1 cellular context compared by ENCODE assay signal in genomic region chr16:57299719-57300386, GRCh38.
TF ChIP-seq lines count a peak whose summit lies in the region.

No MANE protein-coding gene starts in this region.

TF ChIP-seq in HEK293, 187 proteins besides CTCF, POLR2A, EP300 and RAD21 (continued from another document and continues in another):
- TF ChIP-seq ZNF274 (IDR thresholded peaks at IDR 0.05; ENCODE audit: low read length) (no peak), ZNF274 (tag by site-specific recombination; IDR thresholded peaks at IDR 0.05; ENCODE audit: borderline replicate concordance) (no peak), ZNF211 (tag by site-specific recombination; IDR thresholded peaks at IDR 0.05; ENCODE audit: low read depth) (no peak), ZNF155 (tag by site-specific recombination; IDR thresholded peaks at IDR 0.05) (no peak), ZNF335 (tag by site-specific recombination; conservative IDR thresholded peaks at IDR 0.05) (peak; percentile 93), GLI4 (tag by site-specific recombination; IDR thresholded peaks at IDR 0.05) (no peak), SALL2 (tag by site-specific recombination; IDR thresholded peaks at IDR 0.05; ENCODE audit: borderline replicate concordance) (no peak), MZF1 (tag by site-specific recombination; IDR thresholded peaks at IDR 0.05; ENCODE audit: borderline replicate concordance) (peak; percentile 89; the same call in 1 of the 2 replicates), ZNF157 (tag by site-specific recombination; IDR thresholded peaks at IDR 0.05) (no peak), ZNF423 (tag by site-specific recombination; IDR thresholded peaks at IDR 0.05) (no peak), ZNF510 (tag by site-specific recombination; IDR thresholded peaks at IDR 0.05; ENCODE audit: insufficient replicate concordance) (peak; percentile 56), ZSCAN16 (tag by site-specific recombination; IDR thresholded peaks at IDR 0.05) (no peak), ZNF394 (tag by site-specific recombination; IDR thresholded peaks at IDR 0.05; ENCODE audit: borderline replicate concordance) (0 out of 2 replicates have a peak, but pooled peaks have one; percentile 10), ZNF747 (tag by site-specific recombination; IDR thresholded peaks at IDR 0.05) (no peak), ZNF621 (tag by site-specific recombination; IDR thresholded peaks at IDR 0.05) (no peak), ZNF654 (tag by site-specific recombination; IDR thresholded peaks at IDR 0.05; ENCODE audit: low read depth) (no peak), TRIM28 (IDR thresholded peaks at IDR 0.05; ENCODE audit: borderline replicate concordance, low read length) (peak; percentile 59; the same call in 1 of the 2 replicates), ZNF266 (tag by site-specific recombination; IDR thresholded peaks at IDR 0.05; ENCODE audit: low read depth) (no peak), ZNF629 (tag by site-specific recombination; IDR thresholded peaks at IDR 0.05) (peak; percentile 72), ZNF785 (tag by site-specific recombination; IDR thresholded peaks at IDR 0.05) (no peak), ZNF121 (tag by site-specific recombination; IDR thresholded peaks at IDR 0.05) (no peak), ZNF626 (tag by site-specific recombination; IDR thresholded peaks at IDR 0.05) (no peak), ZFP37 (tag by site-specific recombination; IDR thresholded peaks at IDR 0.05) (no peak), ZIC2 (tag by site-specific recombination; IDR thresholded peaks at IDR 0.05) (no peak), GLIS1 (tag by site-specific recombination; IDR thresholded peaks at IDR 0.05) (peak; percentile 51; the same call in 1 of the 2 replicates), ZNF776 (tag by site-specific recombination; IDR thresholded peaks at IDR 0.05; ENCODE audit: borderline replicate concordance) (no peak), ZNF561 (tag by site-specific recombination; IDR thresholded peaks at IDR 0.05; ENCODE audit: borderline replicate concordance) (peak; percentile 82), KLF9 (tag by site-specific recombination; IDR thresholded peaks at IDR 0.05; ENCODE audit: low read depth) (no peak), HOXD13 (CRISPR knock-in tag; IDR thresholded peaks at IDR 0.05; ENCODE audit: borderline replicate concordance) (no peak), ZNF18 (tag by site-specific recombination; IDR thresholded peaks at IDR 0.05) (peak; percentile 39; the same call in 1 of the 2 replicates), ZBTB10 (tag by site-specific recombination; IDR thresholded peaks at IDR 0.05) (peak; percentile 18; the same call in 1 of the 2 replicates), ZBTB20 (tag by site-specific recombination; IDR thresholded peaks at IDR 0.05) (peak; percentile 78; the same call in 1 of the 2 replicates), KLF16 (tag by site-specific recombination; IDR thresholded peaks at IDR 0.05) (peak; percentile 46; the same call in 1 of the 2 replicates), ZNF791 (tag by site-specific recombination; IDR thresholded peaks at IDR 0.05) (no peak), ZNF214 (tag by site-specific recombination; IDR thresholded peaks at IDR 0.05; ENCODE audit: borderline replicate concordance) (0 out of 2 replicates have a peak, but pooled peaks have one; percentile 17), ZSCAN30 (tag by site-specific recombination; IDR thresholded peaks at IDR 0.05) (peak; percentile 90), ZBTB21 (tag by site-specific recombination; IDR thresholded peaks at IDR 0.05) (no peak; the same call in 1 of the 2 replicates), ZNF514 (tag by site-specific recombination; IDR thresholded peaks at IDR 0.05) (no peak), ZNF830 (tag by site-specific recombination; IDR thresholded peaks at IDR 0.05; ENCODE audit: low read depth) (no peak), YY2 (tag by site-specific recombination; IDR thresholded peaks at IDR 0.05) (no peak), ZNF529 (tag by site-specific recombination; IDR thresholded peaks at IDR 0.05; ENCODE audit: insufficient replicate concordance) (no peak), GLIS2 (tag by site-specific recombination; IDR thresholded peaks at IDR 0.05) (no peak), ZNF639 (tag by site-specific recombination; IDR thresholded peaks at IDR 0.05) (no peak)
- TF ChIP-seq, protein P1, sequence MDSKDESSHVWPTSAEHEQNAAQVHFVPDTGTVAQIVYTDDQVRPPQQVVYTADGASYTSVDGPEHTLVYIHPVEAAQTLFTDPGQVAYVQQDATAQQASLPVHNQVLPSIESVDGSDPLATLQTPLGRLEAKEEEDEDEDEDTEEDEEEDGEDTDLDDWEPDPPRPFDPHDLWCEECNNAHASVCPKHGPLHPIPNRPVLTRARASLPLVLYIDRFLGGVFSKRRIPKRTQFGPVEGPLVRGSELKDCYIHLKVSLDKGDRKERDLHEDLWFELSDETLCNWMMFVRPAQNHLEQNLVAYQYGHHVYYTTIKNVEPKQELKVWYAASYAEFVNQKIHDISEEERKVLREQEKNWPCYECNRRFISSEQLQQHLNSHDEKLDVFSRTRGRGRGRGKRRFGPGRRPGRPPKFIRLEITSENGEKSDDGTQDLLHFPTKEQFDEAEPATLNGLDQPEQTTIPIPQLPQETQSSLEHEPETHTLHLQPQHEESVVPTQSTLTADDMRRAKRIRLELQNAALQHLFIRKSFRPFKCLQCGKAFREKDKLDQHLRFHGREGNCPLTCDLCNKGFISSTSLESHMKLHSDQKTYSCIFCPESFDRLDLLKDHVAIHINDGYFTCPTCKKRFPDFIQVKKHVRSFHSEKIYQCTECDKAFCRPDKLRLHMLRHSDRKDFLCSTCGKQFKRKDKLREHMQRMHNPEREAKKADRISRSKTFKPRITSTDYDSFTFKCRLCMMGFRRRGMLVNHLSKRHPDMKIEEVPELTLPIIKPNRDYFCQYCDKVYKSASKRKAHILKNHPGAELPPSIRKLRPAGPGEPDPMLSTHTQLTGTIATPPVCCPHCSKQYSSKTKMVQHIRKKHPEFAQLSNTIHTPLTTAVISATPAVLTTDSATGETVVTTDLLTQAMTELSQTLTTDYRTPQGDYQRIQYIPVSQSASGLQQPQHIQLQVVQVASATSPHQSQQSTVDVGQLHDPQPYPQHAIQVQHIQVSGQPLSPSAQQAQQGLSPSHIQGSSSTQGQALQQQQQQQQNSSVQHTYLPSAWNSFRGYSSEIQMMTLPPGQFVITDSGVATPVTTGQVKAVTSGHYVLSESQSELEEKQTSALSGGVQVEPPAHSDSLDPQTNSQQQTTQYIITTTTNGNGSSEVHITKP (tag by site-specific recombination; IDR thresholded peaks at IDR 0.05), result no peak
- TF ChIP-seq, protein P2, sequence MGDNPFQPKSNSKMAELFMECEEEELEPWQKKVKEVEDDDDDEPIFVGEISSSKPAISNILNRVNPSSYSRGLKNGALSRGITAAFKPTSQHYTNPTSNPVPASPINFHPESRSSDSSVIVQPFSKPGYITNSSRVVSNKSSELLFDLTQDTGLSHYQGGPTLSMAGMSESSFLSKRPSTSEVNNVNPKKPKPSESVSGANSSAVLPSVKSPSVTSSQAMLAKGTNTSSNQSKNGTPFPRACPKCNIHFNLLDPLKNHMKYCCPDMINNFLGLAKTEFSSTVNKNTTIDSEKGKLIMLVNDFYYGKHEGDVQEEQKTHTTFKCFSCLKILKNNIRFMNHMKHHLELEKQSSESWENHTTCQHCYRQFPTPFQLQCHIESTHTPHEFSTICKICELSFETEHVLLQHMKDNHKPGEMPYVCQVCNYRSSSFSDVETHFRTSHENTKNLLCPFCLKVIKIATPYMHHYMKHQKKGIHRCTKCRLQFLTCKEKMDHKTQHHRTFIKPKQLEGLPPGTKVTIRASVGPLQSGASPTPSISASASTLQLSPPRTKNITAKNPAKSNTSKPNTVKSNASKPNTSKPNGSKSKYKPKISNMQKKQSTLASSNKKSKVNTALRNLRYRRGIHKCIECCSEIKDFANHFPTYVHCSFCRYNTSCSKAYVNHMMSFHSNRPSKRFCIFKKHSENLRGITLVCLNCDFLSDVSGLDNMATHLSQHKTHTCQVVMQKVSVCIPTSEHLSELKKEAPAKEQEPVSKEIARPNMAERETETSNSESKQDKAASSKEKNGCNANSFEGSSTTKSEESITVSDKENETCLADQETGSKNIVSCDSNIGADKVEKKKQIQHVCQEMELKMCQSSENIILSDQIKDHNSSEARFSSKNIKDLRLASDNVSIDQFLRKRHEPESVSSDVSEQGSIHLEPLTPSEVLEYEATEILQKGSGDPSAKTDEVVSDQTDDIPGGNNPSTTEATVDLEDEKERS (tag by site-specific recombination; IDR thresholded peaks at IDR 0.05), result no peak
- TF ChIP-seq, protein P3, sequence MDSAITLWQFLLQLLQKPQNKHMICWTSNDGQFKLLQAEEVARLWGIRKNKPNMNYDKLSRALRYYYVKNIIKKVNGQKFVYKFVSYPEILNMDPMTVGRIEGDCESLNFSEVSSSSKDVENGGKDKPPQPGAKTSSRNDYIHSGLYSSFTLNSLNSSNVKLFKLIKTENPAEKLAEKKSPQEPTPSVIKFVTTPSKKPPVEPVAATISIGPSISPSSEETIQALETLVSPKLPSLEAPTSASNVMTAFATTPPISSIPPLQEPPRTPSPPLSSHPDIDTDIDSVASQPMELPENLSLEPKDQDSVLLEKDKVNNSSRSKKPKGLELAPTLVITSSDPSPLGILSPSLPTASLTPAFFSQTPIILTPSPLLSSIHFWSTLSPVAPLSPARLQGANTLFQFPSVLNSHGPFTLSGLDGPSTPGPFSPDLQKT (IDR thresholded peaks at IDR 0.05; ENCODE audit: borderline replicate concordance, low read depth, low read length), result no peak
- TF ChIP-seq, protein P4, sequence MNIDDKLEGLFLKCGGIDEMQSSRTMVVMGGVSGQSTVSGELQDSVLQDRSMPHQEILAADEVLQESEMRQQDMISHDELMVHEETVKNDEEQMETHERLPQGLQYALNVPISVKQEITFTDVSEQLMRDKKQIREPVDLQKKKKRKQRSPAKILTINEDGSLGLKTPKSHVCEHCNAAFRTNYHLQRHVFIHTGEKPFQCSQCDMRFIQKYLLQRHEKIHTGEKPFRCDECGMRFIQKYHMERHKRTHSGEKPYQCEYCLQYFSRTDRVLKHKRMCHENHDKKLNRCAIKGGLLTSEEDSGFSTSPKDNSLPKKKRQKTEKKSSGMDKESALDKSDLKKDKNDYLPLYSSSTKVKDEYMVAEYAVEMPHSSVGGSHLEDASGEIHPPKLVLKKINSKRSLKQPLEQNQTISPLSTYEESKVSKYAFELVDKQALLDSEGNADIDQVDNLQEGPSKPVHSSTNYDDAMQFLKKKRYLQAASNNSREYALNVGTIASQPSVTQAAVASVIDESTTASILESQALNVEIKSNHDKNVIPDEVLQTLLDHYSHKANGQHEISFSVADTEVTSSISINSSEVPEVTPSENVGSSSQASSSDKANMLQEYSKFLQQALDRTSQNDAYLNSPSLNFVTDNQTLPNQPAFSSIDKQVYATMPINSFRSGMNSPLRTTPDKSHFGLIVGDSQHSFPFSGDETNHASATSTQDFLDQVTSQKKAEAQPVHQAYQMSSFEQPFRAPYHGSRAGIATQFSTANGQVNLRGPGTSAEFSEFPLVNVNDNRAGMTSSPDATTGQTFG (tag by site-specific recombination; IDR thresholded peaks at IDR 0.05; ENCODE audit: borderline replicate concordance), result no peak; the same call in 1 of the 2 replicates
